24 cellular contexts compared by ENCODE assay signal in the genomic region with DNA sequence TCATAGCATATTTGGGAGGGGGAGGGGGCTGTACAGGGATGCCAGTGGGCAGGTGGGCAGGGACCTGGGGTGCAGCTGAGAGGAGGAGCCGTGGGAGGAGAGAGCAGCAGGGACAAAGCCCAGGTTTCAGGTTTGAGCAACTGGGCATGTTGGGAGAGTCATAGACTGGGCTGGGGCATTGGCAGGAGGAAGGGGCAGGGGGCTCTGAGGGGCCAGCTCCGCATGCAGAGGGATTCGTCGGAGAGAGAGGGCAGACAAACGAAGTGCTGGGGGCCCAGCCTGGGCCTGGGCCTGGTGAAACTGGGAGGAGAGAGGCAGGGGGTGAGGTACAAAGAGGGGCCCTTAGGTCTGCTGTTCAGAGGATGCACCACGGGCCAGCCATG. TPM values are rescaled to one million over a fixed set of nuclear protein-coding genes. Genes with fewer than 3 reads are reported as not detected.
"Had no signal": no experiment of that assay in that cellular context is flagged by ENCODE, and none has a peak within 500 bp of the region (broad histone marks: within the 10 kb centered on the region; RNA-seq: fewer than 3 reads in every experiment).

No MANE protein-coding gene starts in this region.

- H3K4me3 ChIP-seq: left ventricle myocardium inferior, right lobe of liver, tibial artery had no signal

- H3K9me3 Mint-ChIP-seq: activated B cell treated with CpG ODN at 0.5 μM for 24 hours; activated naive CD4-positive, alpha-beta T cell treated with anti-CD3 and anti-CD28 coated beads, Interleukin-2, amount 10 ng/mL, durations not matched to agents 7 days and 5 days; activated T-cell treated with anti-CD3 and anti-CD28 coated beads, Interleukin-2, amount 50 U/mL, for 72 hours; effector memory CD8-positive, alpha-beta T cell; natural killer cell had no signal

- H3K79me2 ChIP-seq: parathyroid adenoma had no signal

- H2AFZ ChIP-seq: parathyroid adenoma had no signal

- H3K27ac ChIP-seq: brain microvascular endothelial cell, left ventricle myocardium inferior, parathyroid adenoma, right lobe of liver, tibial artery had no signal

- H3K9me3 ChIP-seq: left ventricle myocardium inferior, right lobe of liver, tibial artery had no signal

- ATAC-seq: activated T-cell treated with anti-CD3 and anti-CD28 coated beads, Interleukin-2, amount 50 U/mL, for 72 hours; effector memory CD8-positive, alpha-beta T cell; esophagus mucosa; natural killer cell; right lobe of liver; T-helper 17 cell had no signal

- H3K9ac ChIP-seq: parathyroid adenoma had no signal

- H3K36me3 Mint-ChIP-seq: activated naive CD4-positive, alpha-beta T cell treated with anti-CD3 and anti-CD28 coated beads, Interleukin-2, amount 10 ng/mL, durations not matched to agents 7 days and 5 days; natural killer cell had no signal

- H3K4me1 Mint-ChIP-seq: activated B cell treated with CpG ODN at 0.5 μM for 24 hours; activated naive CD4-positive, alpha-beta T cell treated with anti-CD3 and anti-CD28 coated beads, Interleukin-2, amount 10 ng/mL, durations not matched to agents 7 days and 5 days; natural killer cell had no signal

- H3K27ac Mint-ChIP-seq: activated B cell treated with CpG ODN at 0.5 μM for 24 hours; activated naive CD4-positive, alpha-beta T cell treated with anti-CD3 and anti-CD28 coated beads, Interleukin-2, amount 10 ng/mL, durations not matched to agents 7 days and 5 days; activated T-cell treated with anti-CD3 and anti-CD28 coated beads, Interleukin-2, amount 50 U/mL, for 72 hours; effector memory CD8-positive, alpha-beta T cell; natural killer cell; T-helper 17 cell had no signal

- H3K27me3 ChIP-seq: brain microvascular endothelial cell, right lobe of liver had no signal

- DNase-seq: activated B cell treated with CpG ODN at 0.5 μM for 24 hours; activated CD4-positive, alpha-beta T cell treated with anti-CD3 and anti-CD28 coated beads for 4 hours; activated CD4-positive, alpha-beta T cell treated with anti-CD3 and anti-CD28 coated beads, Interleukin-2, amount 50 U/mL, for 48 hours; activated effector memory CD4-positive, alpha-beta T cell treated with Interleukin-2 at 50 U/mL for 16 hours; activated naive CD4-positive, alpha-beta T cell treated with anti-CD3 and anti-CD28 coated beads, Interleukin-2, amount 10 ng/mL, durations not matched to agents 7 days and 5 days; activated T-cell treated with anti-CD3 and anti-CD28 coated beads, Interleukin-2, amount 50 U/mL, for 72 hours; brain microvascular endothelial cell; central memory CD4-positive, alpha-beta T cell; effector memory CD8-positive, alpha-beta T cell; foreskin melanocyte; glutamatergic neuron; kidney glomerular epithelial cell; left ventricle myocardium inferior; natural killer cell; right lobe of liver; small intestine; stimulated activated CD4-positive, alpha-beta T cell treated with anti-CD3 and anti-CD28 coated beads, Interleukin-15, amount 100 ng/mL, for 24 hours; stimulated activated naive CD8-positive, alpha-beta T cell treated with anti-CD3 and anti-CD28 coated beads, Interleukin-15, Interleukin-2, amounts not matched to agents 100 U/mL and 50 U/mL, for 24 hours; SW 1271; T-helper 17 cell; tibial artery had no signal

- H3K36me3 ChIP-seq: brain microvascular endothelial cell, left ventricle myocardium inferior, right lobe of liver, tibial artery had no signal

- H3K4me1 ChIP-seq: left ventricle myocardium inferior, parathyroid adenoma, tibial artery had no signal

- H3K4me3 Mint-ChIP-seq: activated B cell treated with CpG ODN at 0.5 μM for 24 hours; activated naive CD4-positive, alpha-beta T cell treated with anti-CD3 and anti-CD28 coated beads, Interleukin-2, amount 10 ng/mL, durations not matched to agents 7 days and 5 days; activated T-cell treated with anti-CD3 and anti-CD28 coated beads, Interleukin-2, amount 50 U/mL, for 72 hours; effector memory CD8-positive, alpha-beta T cell; natural killer cell; T-helper 17 cell had no signal

RNA-seq across cellular contexts. Expression of gene RASGRF1, which starts 25.2 kb away (rescaled TPM):
- polyA plus RNA-seq: aorta had no signal
